In genomic region chr14:58395815-58396626, GRCh38 we compare ENCODE assay signal across 9 cellular contexts. TPM values are rescaled to one million over a fixed set of nuclear protein-coding genes. Genes with fewer than 3 reads are reported as not detected.
DNase-seq lines count a peak whose midpoint lies in the region; ATAC-seq lines count a peak whose summit lies in the region.
"Had no signal": no experiment of that assay in that cellular context is flagged by ENCODE, and none has a peak within 500 bp of the region (broad histone marks: within the 10 kb centered on the region; RNA-seq: fewer than 3 reads in every experiment).

Gene TOMM20L, plus strand, starts transcription at chr14:58395930. Its CDS starts 28 bp downstream, at chr14:58395958.

- H3K9me3 Mint-ChIP-seq in activated T-cell treated with anti-CD3 and anti-CD28 coated beads, Interleukin-2, amount 50 U/mL, for 24 hours = no peaks in the 10 kb centered on the region

- H3K9ac ChIP-seq in BLaER1 = peak within 1 kb of the TSS; percentile 68

- DNase-seq in NCI-H774 (lab: John Stamatoyannopoulos, UW) (peak; percentile 26), myocyte (ENCODE audit: low read depth) (peak; percentile 68)
- peak; percentile 85 for DNase-seq in activated T-cell treated with anti-CD3 and anti-CD28 coated beads, Interleukin-2, amount 50 U/mL, for 24 hours
- peak; percentile 51 to 52 for DNase-seq in stimulated activated CD8-positive, alpha-beta memory T cell treated with anti-CD3 and anti-CD28 coated beads, Interleukin-7, amount 100 ng/mL, for 48 hours (ENCODE audit: extremely low read depth in 1 of 2, low read depth in 1 of 2)

- peaks cover 13% of the 10 kb centered on the region for H3K4me1 Mint-ChIP-seq in activated T-cell treated with anti-CD3 and anti-CD28 coated beads, Interleukin-2, amount 50 U/mL, for 24 hours (ENCODE audit: low read depth)

- peak within 1 kb of the TSS; percentile 56 for H3K27ac ChIP-seq in BLaER1

- no peaks in the 10 kb centered on the region for H3K27me3 Mint-ChIP-seq in activated T-cell treated with anti-CD3 and anti-CD28 coated beads, Interleukin-2, amount 50 U/mL, for 24 hours

- peak within 1 kb of the TSS; percentile 86 for H3K4me2 ChIP-seq in BLaER1

- no peaks in the 10 kb centered on the region for H3K36me3 ChIP-seq in BLaER1

- H3K4me3 Mint-ChIP-seq in activated T-cell treated with anti-CD3 and anti-CD28 coated beads, Interleukin-2, amount 50 U/mL, for 24 hours = peak within 1 kb of the TSS; percentile 66

- peaks cover 20% of the 10 kb centered on the region for H3K27me3 ChIP-seq in BLaER1

- ATAC-seq in GM19025 (IDR thresholded peaks at IDR 0.05; ENCODE audit: low read depth, unreplicated experiment) (peak; percentile 95), HG03196 (IDR thresholded peaks at IDR 0.05; ENCODE audit: unreplicated experiment) (peak; percentile 89), esophagus mucosa (peak; percentile 93)

- peaks cover 11% of the 10 kb centered on the region for H3K36me3 Mint-ChIP-seq in activated T-cell treated with anti-CD3 and anti-CD28 coated beads, Interleukin-2, amount 50 U/mL, for 24 hours (ENCODE audit: low read depth)

- peak within 1 kb of the TSS; percentile 84 for H3K27ac Mint-ChIP-seq in activated T-cell treated with anti-CD3 and anti-CD28 coated beads, Interleukin-2, amount 50 U/mL, for 24 hours

- peak within 1 kb of the TSS; percentile 64 for H3K4me3 ChIP-seq in BLaER1

- H3K4me1 ChIP-seq in BLaER1 = peaks cover 13% of the 10 kb centered on the region

- H4K20me1 ChIP-seq in BLaER1 = no peaks in the 10 kb centered on the region

- no peaks in the 10 kb centered on the region for H3K9me3 ChIP-seq in BLaER1

RNA-seq across cellular contexts. Expression of gene TOMM20L, which starts in this region (rescaled TPM):
- total RNA-seq in esophagus mucosa (not detected), myocyte (not detected in 2 replicates)
- not detected for polyA plus RNA-seq in myocyte (2012)
- total RNA-seq: glomerular endothelial cell had no signal

Comparison
In these comparisons a context has a peak if more than half of its experiments do, and no peak if none do; other contexts are left out.
1. Peak in every context shown above with its lines: DNase-seq, ATAC-seq, H3K4me3 ChIP-seq and H3K27ac ChIP-seq.
2. Peak in ATAC-seq in esophagus mucosa; RNA of the gene not detected or under 1 TPM.
3. Peak in DNase-seq in myocyte; RNA of the gene not detected or under 1 TPM.
4. DNase-seq: peak in every context shown above with its lines; median percentile 85 in activated T-cell treated with anti-CD3 and anti-CD28 coated beads, Interleukin-2, amount 50 U/mL, for 24 hours; 68 in myocyte; 52 in stimulated activated CD8-positive, alpha-beta memory T cell treated with anti-CD3 and anti-CD28 coated beads, Interleukin-7, amount 100 ng/mL, for 48 hours; 26 in NCI-H774.